1 cellular context compared by ENCODE assay signal in the genomic region with DNA sequence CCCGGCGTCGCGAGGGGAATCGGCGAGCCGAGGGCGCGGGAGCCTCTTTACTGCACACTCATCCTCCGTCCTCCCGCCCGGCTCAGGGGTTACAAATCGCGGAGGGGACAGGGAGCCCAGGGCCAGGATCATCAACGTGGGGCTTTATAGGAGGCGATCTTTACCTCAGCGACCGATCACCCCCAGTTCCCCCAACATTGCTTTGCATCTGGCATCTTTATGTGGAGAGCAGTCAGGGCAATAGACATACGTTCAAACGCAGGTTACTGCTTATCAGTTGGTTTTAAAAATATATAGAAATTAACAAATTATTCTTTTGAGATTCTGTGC.
TF ChIP-seq lines count a peak whose summit lies in the region.

No MANE protein-coding gene starts in this region.

TF ChIP-seq in HepG2, 621 proteins besides CTCF, POLR2A, EP300 and RAD21 (continued from another document and continues in another):
- no peak for TF ChIP-seq U2AF1 (optimal IDR thresholded peaks at IDR 0.05; ENCODE audit: low read depth, low read length)
- peak; percentile 2 for TF ChIP-seq ASH2L (IDR thresholded peaks at IDR 0.05; ENCODE audit: insufficient read length, low read depth, low read length)
- TF ChIP-seq ZBTB7A (CRISPR knock-in tag; IDR thresholded peaks at IDR 0.05): no peak
- TF ChIP-seq, protein P1, sequence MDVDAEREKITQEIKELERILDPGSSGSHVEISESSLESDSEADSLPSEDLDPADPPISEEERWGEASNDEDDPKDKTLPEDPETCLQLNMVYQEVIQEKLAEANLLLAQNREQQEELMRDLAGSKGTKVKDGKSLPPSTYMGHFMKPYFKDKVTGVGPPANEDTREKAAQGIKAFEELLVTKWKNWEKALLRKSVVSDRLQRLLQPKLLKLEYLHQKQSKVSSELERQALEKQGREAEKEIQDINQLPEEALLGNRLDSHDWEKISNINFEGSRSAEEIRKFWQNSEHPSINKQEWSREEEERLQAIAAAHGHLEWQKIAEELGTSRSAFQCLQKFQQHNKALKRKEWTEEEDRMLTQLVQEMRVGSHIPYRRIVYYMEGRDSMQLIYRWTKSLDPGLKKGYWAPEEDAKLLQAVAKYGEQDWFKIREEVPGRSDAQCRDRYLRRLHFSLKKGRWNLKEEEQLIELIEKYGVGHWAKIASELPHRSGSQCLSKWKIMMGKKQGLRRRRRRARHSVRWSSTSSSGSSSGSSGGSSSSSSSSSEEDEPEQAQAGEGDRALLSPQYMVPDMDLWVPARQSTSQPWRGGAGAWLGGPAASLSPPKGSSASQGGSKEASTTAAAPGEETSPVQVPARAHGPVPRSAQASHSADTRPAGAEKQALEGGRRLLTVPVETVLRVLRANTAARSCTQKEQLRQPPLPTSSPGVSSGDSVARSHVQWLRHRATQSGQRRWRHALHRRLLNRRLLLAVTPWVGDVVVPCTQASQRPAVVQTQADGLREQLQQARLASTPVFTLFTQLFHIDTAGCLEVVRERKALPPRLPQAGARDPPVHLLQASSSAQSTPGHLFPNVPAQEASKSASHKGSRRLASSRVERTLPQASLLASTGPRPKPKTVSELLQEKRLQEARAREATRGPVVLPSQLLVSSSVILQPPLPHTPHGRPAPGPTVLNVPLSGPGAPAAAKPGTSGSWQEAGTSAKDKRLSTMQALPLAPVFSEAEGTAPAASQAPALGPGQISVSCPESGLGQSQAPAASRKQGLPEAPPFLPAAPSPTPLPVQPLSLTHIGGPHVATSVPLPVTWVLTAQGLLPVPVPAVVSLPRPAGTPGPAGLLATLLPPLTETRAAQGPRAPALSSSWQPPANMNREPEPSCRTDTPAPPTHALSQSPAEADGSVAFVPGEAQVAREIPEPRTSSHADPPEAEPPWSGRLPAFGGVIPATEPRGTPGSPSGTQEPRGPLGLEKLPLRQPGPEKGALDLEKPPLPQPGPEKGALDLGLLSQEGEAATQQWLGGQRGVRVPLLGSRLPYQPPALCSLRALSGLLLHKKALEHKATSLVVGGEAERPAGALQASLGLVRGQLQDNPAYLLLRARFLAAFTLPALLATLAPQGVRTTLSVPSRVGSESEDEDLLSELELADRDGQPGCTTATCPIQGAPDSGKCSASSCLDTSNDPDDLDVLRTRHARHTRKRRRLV (CRISPR knock-in tag; IDR thresholded peaks at IDR 0.05): no peak
- TF ChIP-seq NFYB (CRISPR knock-in tag; IDR thresholded peaks at IDR 0.05): no peak
- TF ChIP-seq, protein P2, sequence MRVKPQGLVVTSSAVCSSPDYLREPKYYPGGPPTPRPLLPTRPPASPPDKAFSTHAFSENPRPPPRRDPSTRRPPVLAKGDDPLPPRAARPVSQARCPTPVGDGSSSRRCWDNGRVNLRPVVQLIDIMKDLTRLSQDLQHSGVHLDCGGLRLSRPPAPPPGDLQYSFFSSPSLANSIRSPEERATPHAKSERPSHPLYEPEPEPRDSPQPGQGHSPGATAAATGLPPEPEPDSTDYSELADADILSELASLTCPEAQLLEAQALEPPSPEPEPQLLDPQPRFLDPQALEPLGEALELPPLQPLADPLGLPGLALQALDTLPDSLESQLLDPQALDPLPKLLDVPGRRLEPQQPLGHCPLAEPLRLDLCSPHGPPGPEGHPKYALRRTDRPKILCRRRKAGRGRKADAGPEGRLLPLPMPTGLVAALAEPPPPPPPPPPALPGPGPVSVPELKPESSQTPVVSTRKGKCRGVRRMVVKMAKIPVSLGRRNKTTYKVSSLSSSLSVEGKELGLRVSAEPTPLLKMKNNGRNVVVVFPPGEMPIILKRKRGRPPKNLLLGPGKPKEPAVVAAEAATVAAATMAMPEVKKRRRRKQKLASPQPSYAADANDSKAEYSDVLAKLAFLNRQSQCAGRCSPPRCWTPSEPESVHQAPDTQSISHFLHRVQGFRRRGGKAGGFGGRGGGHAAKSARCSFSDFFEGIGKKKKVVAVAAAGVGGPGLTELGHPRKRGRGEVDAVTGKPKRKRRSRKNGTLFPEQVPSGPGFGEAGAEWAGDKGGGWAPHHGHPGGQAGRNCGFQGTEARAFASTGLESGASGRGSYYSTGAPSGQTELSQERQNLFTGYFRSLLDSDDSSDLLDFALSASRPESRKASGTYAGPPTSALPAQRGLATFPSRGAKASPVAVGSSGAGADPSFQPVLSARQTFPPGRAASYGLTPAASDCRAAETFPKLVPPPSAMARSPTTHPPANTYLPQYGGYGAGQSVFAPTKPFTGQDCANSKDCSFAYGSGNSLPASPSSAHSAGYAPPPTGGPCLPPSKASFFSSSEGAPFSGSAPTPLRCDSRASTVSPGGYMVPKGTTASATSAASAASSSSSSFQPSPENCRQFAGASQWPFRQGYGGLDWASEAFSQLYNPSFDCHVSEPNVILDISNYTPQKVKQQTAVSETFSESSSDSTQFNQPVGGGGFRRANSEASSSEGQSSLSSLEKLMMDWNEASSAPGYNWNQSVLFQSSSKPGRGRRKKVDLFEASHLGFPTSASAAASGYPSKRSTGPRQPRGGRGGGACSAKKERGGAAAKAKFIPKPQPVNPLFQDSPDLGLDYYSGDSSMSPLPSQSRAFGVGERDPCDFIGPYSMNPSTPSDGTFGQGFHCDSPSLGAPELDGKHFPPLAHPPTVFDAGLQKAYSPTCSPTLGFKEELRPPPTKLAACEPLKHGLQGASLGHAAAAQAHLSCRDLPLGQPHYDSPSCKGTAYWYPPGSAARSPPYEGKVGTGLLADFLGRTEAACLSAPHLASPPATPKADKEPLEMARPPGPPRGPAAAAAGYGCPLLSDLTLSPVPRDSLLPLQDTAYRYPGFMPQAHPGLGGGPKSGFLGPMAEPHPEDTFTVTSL (CRISPR knock-in tag; IDR thresholded peaks at IDR 0.05; ENCODE audit: borderline replicate concordance): no peak
- no peak for TF ChIP-seq ARID2 (CRISPR knock-in tag; IDR thresholded peaks at IDR 0.05; ENCODE audit: borderline replicate concordance)
- TF ChIP-seq ETV6 (CRISPR knock-in tag; conservative IDR thresholded peaks at IDR 0.05): no peak
- TF ChIP-seq ZNF879 (CRISPR knock-in tag; IDR thresholded peaks at IDR 0.05): no peak
- no peak for TF ChIP-seq GTF2F1 (IDR thresholded peaks at IDR 0.05; ENCODE audit: low read length)
- TF ChIP-seq, protein P3, sequence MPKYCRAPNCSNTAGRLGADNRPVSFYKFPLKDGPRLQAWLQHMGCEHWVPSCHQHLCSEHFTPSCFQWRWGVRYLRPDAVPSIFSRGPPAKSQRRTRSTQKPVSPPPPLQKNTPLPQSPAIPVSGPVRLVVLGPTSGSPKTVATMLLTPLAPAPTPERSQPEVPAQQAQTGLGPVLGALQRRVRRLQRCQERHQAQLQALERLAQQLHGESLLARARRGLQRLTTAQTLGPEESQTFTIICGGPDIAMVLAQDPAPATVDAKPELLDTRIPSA (CRISPR knock-in tag; IDR thresholded peaks at IDR 0.05; ENCODE audit: borderline replicate concordance): 0 out of 2 replicates have a peak, but pooled peaks have one; percentile 12
- no peak for TF ChIP-seq ZNF136 (CRISPR knock-in tag; IDR thresholded peaks at IDR 0.05; ENCODE audit: low read depth)
- no peak for TF ChIP-seq ERF (CRISPR knock-in tag; IDR thresholded peaks at IDR 0.05)
- TF ChIP-seq, protein P4, sequence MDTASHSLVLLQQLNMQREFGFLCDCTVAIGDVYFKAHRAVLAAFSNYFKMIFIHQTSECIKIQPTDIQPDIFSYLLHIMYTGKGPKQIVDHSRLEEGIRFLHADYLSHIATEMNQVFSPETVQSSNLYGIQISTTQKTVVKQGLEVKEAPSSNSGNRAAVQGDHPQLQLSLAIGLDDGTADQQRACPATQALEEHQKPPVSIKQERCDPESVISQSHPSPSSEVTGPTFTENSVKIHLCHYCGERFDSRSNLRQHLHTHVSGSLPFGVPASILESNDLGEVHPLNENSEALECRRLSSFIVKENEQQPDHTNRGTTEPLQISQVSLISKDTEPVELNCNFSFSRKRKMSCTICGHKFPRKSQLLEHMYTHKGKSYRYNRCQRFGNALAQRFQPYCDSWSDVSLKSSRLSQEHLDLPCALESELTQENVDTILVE (CRISPR knock-in tag; IDR thresholded peaks at IDR 0.05): no peak
- TF ChIP-seq, protein P5, sequence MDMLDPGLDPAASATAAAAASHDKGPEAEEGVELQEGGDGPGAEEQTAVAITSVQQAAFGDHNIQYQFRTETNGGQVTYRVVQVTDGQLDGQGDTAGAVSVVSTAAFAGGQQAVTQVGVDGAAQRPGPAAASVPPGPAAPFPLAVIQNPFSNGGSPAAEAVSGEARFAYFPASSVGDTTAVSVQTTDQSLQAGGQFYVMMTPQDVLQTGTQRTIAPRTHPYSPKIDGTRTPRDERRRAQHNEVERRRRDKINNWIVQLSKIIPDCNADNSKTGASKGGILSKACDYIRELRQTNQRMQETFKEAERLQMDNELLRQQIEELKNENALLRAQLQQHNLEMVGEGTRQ (IDR thresholded peaks at IDR 0.05; ENCODE audit: low read depth, low read length): no peak
- TF ChIP-seq, protein P5 (CRISPR knock-in tag; IDR thresholded peaks at IDR 0.05; ENCODE audit: borderline replicate concordance): no peak
- TF ChIP-seq ZNF326 (CRISPR knock-in tag; IDR thresholded peaks at IDR 0.05; ENCODE audit: borderline replicate concordance): no peak
- TF ChIP-seq RBFOX2 (IDR thresholded peaks at IDR 0.05; ENCODE audit: low read depth, low read length): 0 out of 2 replicates have a peak, but pooled peaks have one; percentile 3
- TF ChIP-seq, protein P6, sequence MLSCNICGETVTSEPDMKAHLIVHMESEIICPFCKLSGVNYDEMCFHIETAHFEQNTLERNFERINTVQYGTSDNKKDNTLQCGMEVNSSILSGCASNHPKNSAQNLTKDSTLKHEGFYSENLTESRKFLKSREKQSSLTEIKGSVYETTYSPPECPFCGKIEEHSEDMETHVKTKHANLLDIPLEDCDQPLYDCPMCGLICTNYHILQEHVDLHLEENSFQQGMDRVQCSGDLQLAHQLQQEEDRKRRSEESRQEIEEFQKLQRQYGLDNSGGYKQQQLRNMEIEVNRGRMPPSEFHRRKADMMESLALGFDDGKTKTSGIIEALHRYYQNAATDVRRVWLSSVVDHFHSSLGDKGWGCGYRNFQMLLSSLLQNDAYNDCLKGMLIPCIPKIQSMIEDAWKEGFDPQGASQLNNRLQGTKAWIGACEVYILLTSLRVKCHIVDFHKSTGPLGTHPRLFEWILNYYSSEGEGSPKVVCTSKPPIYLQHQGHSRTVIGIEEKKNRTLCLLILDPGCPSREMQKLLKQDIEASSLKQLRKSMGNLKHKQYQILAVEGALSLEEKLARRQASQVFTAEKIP (CRISPR knock-in tag; IDR thresholded peaks at IDR 0.05; ENCODE audit: borderline replicate concordance): no peak
- no peak for TF ChIP-seq EED (CRISPR knock-in tag; IDR thresholded peaks at IDR 0.05)
- no peak for TF ChIP-seq KAT7 (CRISPR knock-in tag; IDR thresholded peaks at IDR 0.05; ENCODE audit: borderline replicate concordance)
- TF ChIP-seq ZNF619 (CRISPR knock-in tag; IDR thresholded peaks at IDR 0.05): no peak
- no peak for TF ChIP-seq HMG20B (CRISPR knock-in tag; conservative IDR thresholded peaks at IDR 0.05)
- no peak for TF ChIP-seq NR2F6 (IDR thresholded peaks at IDR 0.05)
- no peak for TF ChIP-seq NR2F6 (CRISPR knock-in tag; IDR thresholded peaks at IDR 0.05)
- TF ChIP-seq SNRNP70 (IDR thresholded peaks at IDR 0.05; ENCODE audit: low read depth, low read length): no peak
- no peak for TF ChIP-seq NONO (IDR thresholded peaks at IDR 0.05)
- no peak for TF ChIP-seq NONO (CRISPR knock-in tag; conservative IDR thresholded peaks at IDR 0.05)
- no peak for TF ChIP-seq MXD4 (CRISPR knock-in tag; IDR thresholded peaks at IDR 0.05)
- TF ChIP-seq, protein P7, sequence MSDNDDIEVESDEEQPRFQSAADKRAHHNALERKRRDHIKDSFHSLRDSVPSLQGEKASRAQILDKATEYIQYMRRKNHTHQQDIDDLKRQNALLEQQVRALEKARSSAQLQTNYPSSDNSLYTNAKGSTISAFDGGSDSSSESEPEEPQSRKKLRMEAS (IDR thresholded peaks at IDR 0.05): no peak
- no peak for TF ChIP-seq ZNF546 (CRISPR knock-in tag; conservative IDR thresholded peaks at IDR 0.05)
- no peak for TF ChIP-seq PAWR (CRISPR knock-in tag; IDR thresholded peaks at IDR 0.05; ENCODE audit: borderline replicate concordance)
- no peak for TF ChIP-seq PCBP1 (IDR thresholded peaks at IDR 0.05; ENCODE audit: borderline replicate concordance, low read depth, low read length)
- TF ChIP-seq ZBTB38 (CRISPR knock-in tag; IDR thresholded peaks at IDR 0.05): no peak; the same call in none of the 2 replicates
- TF ChIP-seq, protein P8, sequence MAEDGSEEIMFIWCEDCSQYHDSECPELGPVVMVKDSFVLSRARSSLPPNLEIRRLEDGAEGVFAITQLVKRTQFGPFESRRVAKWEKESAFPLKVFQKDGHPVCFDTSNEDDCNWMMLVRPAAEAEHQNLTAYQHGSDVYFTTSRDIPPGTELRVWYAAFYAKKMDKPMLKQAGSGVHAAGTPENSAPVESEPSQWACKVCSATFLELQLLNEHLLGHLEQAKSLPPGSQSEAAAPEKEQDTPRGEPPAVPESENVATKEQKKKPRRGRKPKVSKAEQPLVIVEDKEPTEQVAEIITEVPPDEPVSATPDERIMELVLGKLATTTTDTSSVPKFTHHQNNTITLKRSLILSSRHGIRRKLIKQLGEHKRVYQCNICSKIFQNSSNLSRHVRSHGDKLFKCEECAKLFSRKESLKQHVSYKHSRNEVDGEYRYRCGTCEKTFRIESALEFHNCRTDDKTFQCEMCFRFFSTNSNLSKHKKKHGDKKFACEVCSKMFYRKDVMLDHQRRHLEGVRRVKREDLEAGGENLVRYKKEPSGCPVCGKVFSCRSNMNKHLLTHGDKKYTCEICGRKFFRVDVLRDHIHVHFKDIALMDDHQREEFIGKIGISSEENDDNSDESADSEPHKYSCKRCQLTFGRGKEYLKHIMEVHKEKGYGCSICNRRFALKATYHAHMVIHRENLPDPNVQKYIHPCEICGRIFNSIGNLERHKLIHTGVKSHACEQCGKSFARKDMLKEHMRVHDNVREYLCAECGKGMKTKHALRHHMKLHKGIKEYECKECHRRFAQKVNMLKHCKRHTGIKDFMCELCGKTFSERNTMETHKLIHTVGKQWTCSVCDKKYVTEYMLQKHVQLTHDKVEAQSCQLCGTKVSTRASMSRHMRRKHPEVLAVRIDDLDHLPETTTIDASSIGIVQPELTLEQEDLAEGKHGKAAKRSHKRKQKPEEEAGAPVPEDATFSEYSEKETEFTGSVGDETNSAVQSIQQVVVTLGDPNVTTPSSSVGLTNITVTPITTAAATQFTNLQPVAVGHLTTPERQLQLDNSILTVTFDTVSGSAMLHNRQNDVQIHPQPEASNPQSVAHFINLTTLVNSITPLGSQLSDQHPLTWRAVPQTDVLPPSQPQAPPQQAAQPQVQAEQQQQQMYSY (CRISPR knock-in tag; IDR thresholded peaks at IDR 0.05): no peak
- no peak for TF ChIP-seq JDP2 (CRISPR knock-in tag; IDR thresholded peaks at IDR 0.05; ENCODE audit: borderline replicate concordance)
- TF ChIP-seq ARNTL (CRISPR knock-in tag; IDR thresholded peaks at IDR 0.05): no peak
- no peak for TF ChIP-seq RXRA (CRISPR knock-in tag; IDR thresholded peaks at IDR 0.05)
- no peak for TF ChIP-seq ZSCAN30 (CRISPR knock-in tag; IDR thresholded peaks at IDR 0.05)
- no peak for TF ChIP-seq NFIB (CRISPR knock-in tag; IDR thresholded peaks at IDR 0.05; ENCODE audit: borderline replicate concordance)
- no peak for TF ChIP-seq SUZ12 (IDR thresholded peaks at IDR 0.05; ENCODE audit: low read depth, low read length)
- no peak for TF ChIP-seq ATF7-NPFF (CRISPR knock-in tag; IDR thresholded peaks at IDR 0.05; ENCODE audit: low read depth)
- TF ChIP-seq ZNF788 (CRISPR knock-in tag; IDR thresholded peaks at IDR 0.05; ENCODE audit: borderline replicate concordance): no peak
- TF ChIP-seq ZNF367 (CRISPR knock-in tag; IDR thresholded peaks at IDR 0.05; ENCODE audit: borderline replicate concordance): no peak
